Comparison of ENCODE assay signal across 8 cellular contexts in the genomic region with DNA sequence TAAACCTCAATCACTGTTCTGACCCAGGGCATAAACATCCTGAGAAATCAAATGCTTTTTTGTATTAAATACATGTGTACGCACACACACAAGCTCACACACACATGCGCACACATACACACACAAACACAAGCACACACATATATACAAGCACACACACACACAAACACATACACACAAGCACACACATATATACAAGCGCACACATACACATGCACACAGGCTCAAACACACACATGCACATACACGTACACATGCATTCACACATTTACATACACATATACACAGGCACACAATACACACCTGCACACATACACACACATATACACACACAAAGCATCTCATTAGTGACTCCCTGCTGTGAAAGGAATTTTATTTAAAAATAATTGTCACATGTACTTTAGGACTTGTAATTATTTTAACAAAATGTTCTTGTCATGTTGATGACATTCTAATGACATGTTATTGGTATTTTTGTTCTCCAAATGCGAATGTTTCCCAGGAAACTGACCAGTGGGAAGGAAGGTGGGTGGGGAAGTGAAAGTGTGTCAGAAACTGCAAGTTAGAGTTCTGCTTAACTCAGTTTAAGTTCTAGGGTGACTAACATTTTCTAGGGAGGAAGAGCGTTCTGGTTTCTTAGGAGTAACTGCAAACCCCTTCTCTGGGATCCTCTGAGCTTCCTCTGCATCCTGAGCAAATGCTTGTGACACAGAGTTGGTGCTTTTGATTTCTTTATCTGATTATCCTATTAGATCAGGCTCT.
DNase-seq lines count a peak whose midpoint lies in the region; ATAC-seq and TF ChIP-seq lines count a peak whose summit lies in the region.

No MANE protein-coding gene starts in this region.

- ATAC-seq in GM19328 (IDR thresholded peaks at IDR 0.05; ENCODE audit: unreplicated experiment) (peak; percentile 16), HG03469 (IDR thresholded peaks at IDR 0.05; ENCODE audit: unreplicated experiment) (peak; percentile 20), right lobe of liver (peak; percentile 5 to 18 (median 7))

- no peaks in the 10 kb centered on the region for H3K9me3 ChIP-seq in right lobe of liver

- peak overlapping the region; percentile 59 for H3K4me3 Mint-ChIP-seq in activated CD4-positive, alpha-beta memory T cell treated with anti-CD3 and anti-CD28 coated beads, Interleukin-2, amount 10 ng/mL, durations not matched to agents 7 days and 5 days

- TF ChIP-seq CTCF in AG10803 (conservative IDR thresholded peaks at IDR 0.05; ENCODE audit: low read length) = no peak
- no peak for TF ChIP-seq CTCF in right lobe of liver (IDR thresholded peaks at IDR 0.05)
- TF ChIP-seq CTCF in GM13977 (IDR thresholded peaks at IDR 0.05; ENCODE audit: extremely low read depth, insufficient read depth, missing control alignments) = no peak

- no peak overlapping the region for H3K4me3 ChIP-seq in AG10803 (ENCODE audit: low read length)
- no peak overlapping the region for H3K4me3 ChIP-seq in right lobe of liver

- intact Hi-C loops in right lobe of liver (cut with DNase I) = no loop called here

- H3K36me3 ChIP-seq in right lobe of liver = no peaks in the 10 kb centered on the region

- POLR2A ChIA-PET in activated CD4-positive, alpha-beta memory T cell treated with anti-CD3 and anti-CD28 coated beads, Interleukin-2, amount 10 ng/mL, durations not matched to agents 7 days and 5 days (lab: Charles Lee) = interaction anchor here (0.6 to 3.0 kb wide), 30 partner anchors 11 to 209 kb away, joined by 3 to 16 read pairs (median 4); a partner anchor contains a TSS

- peaks cover 0 to 30% (median 9%) of the 10 kb centered on the region in 4 donors for H3K4me1 ChIP-seq in right lobe of liver

- no peaks in the 10 kb centered on the region for H3K27me3 Mint-ChIP-seq in activated CD4-positive, alpha-beta memory T cell treated with anti-CD3 and anti-CD28 coated beads, Interleukin-2, amount 10 ng/mL, durations not matched to agents 7 days and 5 days

- in situ Hi-C loops in GM13977 (cut with MboI; ENCODE audit: low pct_unique_long_range_greater_than_20kb, low sequenced_read_pairs, unreplicated experiment) = no loop called here

- 43% methylated on average over 6 of the region's 6 CpGs for WGBS in right lobe of liver (ENCODE audit: insufficient coverage, low coverage, low lambda C conversion rate, missing lambda C conversion rate)

- no peaks in the 10 kb centered on the region for H3K9me3 Mint-ChIP-seq in activated CD4-positive, alpha-beta memory T cell treated with anti-CD3 and anti-CD28 coated beads, Interleukin-2, amount 10 ng/mL, durations not matched to agents 7 days and 5 days

- peak overlapping the region; percentile 43 to 71 (median 43) for H3K27ac ChIP-seq in right lobe of liver

- peaks cover 4% of the 10 kb centered on the region for H3K36me3 Mint-ChIP-seq in activated CD4-positive, alpha-beta memory T cell treated with anti-CD3 and anti-CD28 coated beads, Interleukin-2, amount 10 ng/mL, durations not matched to agents 7 days and 5 days (ENCODE audit: low read depth)

- peak overlapping the region; percentile 96 for H3K27ac Mint-ChIP-seq in activated CD4-positive, alpha-beta memory T cell treated with anti-CD3 and anti-CD28 coated beads, Interleukin-2, amount 10 ng/mL, durations not matched to agents 7 days and 5 days

- peak; percentile 54 for DNase-seq in AG10803 (ENCODE audit: low read depth)
- no peak for DNase-seq in activated CD4-positive, alpha-beta memory T cell treated with anti-CD3 and anti-CD28 coated beads, Interleukin-2, amount 10 ng/mL, durations not matched to agents 7 days and 5 days
- no peak for DNase-seq in right lobe of liver
- no peak for DNase-seq in GM13977 (ENCODE audit: low spot score)
- DNase-seq in NCI-H526 (lab: John Stamatoyannopoulos, UW) = no peak
- DNase-seq in GDM1 (lab: John Stamatoyannopoulos, UW) = no peak

- CTCF ChIA-PET in activated CD4-positive, alpha-beta memory T cell treated with anti-CD3 and anti-CD28 coated beads, Interleukin-2, amount 10 ng/mL, durations not matched to agents 7 days and 5 days (lab: Charles Lee) = interaction anchor here (0.6 to 1.7 kb wide), 11 partner anchors 12 to 232 kb away, joined by 3 to 8 read pairs (median 4); no protein-coding TSS in a partner anchor

- TF ChIP-seq POLR2A in right lobe of liver (IDR thresholded peaks at IDR 0.05) = no peak

- H3K27me3 ChIP-seq in right lobe of liver = no peaks in the 10 kb centered on the region

- H3K4me1 Mint-ChIP-seq in activated CD4-positive, alpha-beta memory T cell treated with anti-CD3 and anti-CD28 coated beads, Interleukin-2, amount 10 ng/mL, durations not matched to agents 7 days and 5 days = peaks cover 47% of the 10 kb centered on the region
